In the genomic region with DNA sequence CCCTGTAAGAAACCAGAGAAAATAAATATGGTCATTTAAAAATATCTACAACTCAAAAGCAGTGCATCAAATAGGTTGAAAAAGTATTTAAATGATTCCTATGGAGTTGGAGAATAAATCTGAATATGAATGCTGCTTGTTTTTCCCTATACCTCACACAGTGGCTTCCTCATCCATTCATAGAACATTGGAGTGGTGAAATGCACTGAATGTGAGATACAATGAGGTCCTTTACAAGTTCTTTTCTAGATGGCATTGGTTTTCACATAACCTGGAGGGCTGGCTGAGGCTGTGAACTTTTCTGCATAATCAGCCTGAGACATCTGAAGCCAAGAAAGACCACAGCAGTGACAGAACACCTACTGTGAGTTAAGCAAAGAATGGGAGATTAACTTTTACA, we compare ENCODE assay signal across 23 cellular contexts.
"Had no signal": no experiment of that assay in that cellular context is flagged by ENCODE, and none has a peak within 500 bp of the region (broad histone marks: within the 10 kb centered on the region; RNA-seq: fewer than 3 reads in every experiment).

No MANE protein-coding gene starts in this region.

- H3K4me3 Mint-ChIP-seq: effector memory CD8-positive, alpha-beta T cell; naive thymus-derived CD4-positive, alpha-beta T cell; nephron; neural progenitor cell; stimulated activated naive B cell treated with anti-CD40 and anti-IgM and Interleukin-4, amounts not matched to agents 10 μg/mL and 1 μg/mL and 100 μg/mL, for 72 hours; stimulated activated naive CD8-positive, alpha-beta T cell treated with anti-CD3 and anti-CD28 coated beads, Interleukin-15, Interleukin-2, amounts not matched to agents 100 ng/mL and 50 ng/mL, for 24 hours had no signal

- H3K27ac ChIP-seq: hepatocyte, neural progenitor cell, parathyroid adenoma, right lobe of liver, thoracic aorta, tibial nerve, upper lobe of right lung, uterus had no signal

- H3K27ac Mint-ChIP-seq: effector memory CD8-positive, alpha-beta T cell; naive thymus-derived CD4-positive, alpha-beta T cell; nephron; neural progenitor cell; progenitor cell of endocrine pancreas; stimulated activated naive B cell treated with anti-CD40 and anti-IgM and Interleukin-4, amounts not matched to agents 10 μg/mL and 1 μg/mL and 100 μg/mL, for 72 hours; stimulated activated naive CD8-positive, alpha-beta T cell treated with anti-CD3 and anti-CD28 coated beads, Interleukin-15, Interleukin-2, amounts not matched to agents 100 ng/mL and 50 ng/mL, for 24 hours had no signal

- H3K4me3 ChIP-seq: hepatocyte, neural progenitor cell, right lobe of liver, thoracic aorta, tibial nerve, upper lobe of right lung, uterus had no signal

- H3K9me3 Mint-ChIP-seq: neural progenitor cell had no signal

- H3K36me3 Mint-ChIP-seq: naive thymus-derived CD4-positive, alpha-beta T cell; neural progenitor cell; stimulated activated naive B cell treated with anti-CD40 and anti-IgM and Interleukin-4, amounts not matched to agents 10 μg/mL and 1 μg/mL and 100 μg/mL, for 72 hours had no signal

- ATAC-seq: effector memory CD8-positive, alpha-beta T cell; left lobe of liver; naive thymus-derived CD4-positive, alpha-beta T cell; right lobe of liver; stimulated activated naive B cell treated with anti-CD40 and anti-IgM and Interleukin-4, amounts not matched to agents 10 μg/mL and 1 μg/mL and 100 μg/mL, for 72 hours; upper lobe of right lung had no signal

- H3K4me1 Mint-ChIP-seq: naive thymus-derived CD4-positive, alpha-beta T cell; nephron; stimulated activated naive B cell treated with anti-CD40 and anti-IgM and Interleukin-4, amounts not matched to agents 10 μg/mL and 1 μg/mL and 100 μg/mL, for 72 hours had no signal

- H3K36me3 ChIP-seq: neural progenitor cell, right lobe of liver, thoracic aorta, tibial nerve, upper lobe of right lung, uterus had no signal

- H3K9me3 ChIP-seq: right lobe of liver, thoracic aorta, tibial nerve, upper lobe of right lung, uterus had no signal

- H3K9ac ChIP-seq: neural progenitor cell, parathyroid adenoma had no signal

- H3K27me3 ChIP-seq: hepatocyte, neural progenitor cell, right lobe of liver, tibial nerve, upper lobe of right lung, uterus had no signal

- DNase-seq: cortex of kidney; effector memory CD8-positive, alpha-beta T cell; head of caudate nucleus; kidney; mesenchymal stem cell; midbrain; naive thymus-derived CD4-positive, alpha-beta T cell; right lobe of liver; small intestine; stimulated activated CD4-positive, alpha-beta T cell treated with anti-CD3 and anti-CD28 coated beads, Interleukin-15, amount 100 ng/mL, for 24 hours; stimulated activated CD4-positive, alpha-beta T cell treated with anti-CD3 and anti-CD28 coated beads, Interleukin-2, amount 100 ng/mL, for 48 hours; stimulated activated naive B cell treated with anti-CD40 and anti-IgM and Interleukin-4, amounts not matched to agents 10 μg/mL and 1 μg/mL and 100 μg/mL, for 72 hours; upper lobe of right lung; uterus had no signal

- H3K4me1 ChIP-seq: neural progenitor cell, parathyroid adenoma, right lobe of liver, tibial nerve, upper lobe of right lung, uterus had no signal

- H3K27me3 Mint-ChIP-seq: effector memory CD8-positive, alpha-beta T cell; naive thymus-derived CD4-positive, alpha-beta T cell; progenitor cell of endocrine pancreas; stimulated activated naive B cell treated with anti-CD40 and anti-IgM and Interleukin-4, amounts not matched to agents 10 μg/mL and 1 μg/mL and 100 μg/mL, for 72 hours; stimulated activated naive CD8-positive, alpha-beta T cell treated with anti-CD3 and anti-CD28 coated beads, Interleukin-15, Interleukin-2, amounts not matched to agents 100 ng/mL and 50 ng/mL, for 24 hours had no signal
